ENCODE assay signal across 29 cellular contexts in the genomic region with DNA sequence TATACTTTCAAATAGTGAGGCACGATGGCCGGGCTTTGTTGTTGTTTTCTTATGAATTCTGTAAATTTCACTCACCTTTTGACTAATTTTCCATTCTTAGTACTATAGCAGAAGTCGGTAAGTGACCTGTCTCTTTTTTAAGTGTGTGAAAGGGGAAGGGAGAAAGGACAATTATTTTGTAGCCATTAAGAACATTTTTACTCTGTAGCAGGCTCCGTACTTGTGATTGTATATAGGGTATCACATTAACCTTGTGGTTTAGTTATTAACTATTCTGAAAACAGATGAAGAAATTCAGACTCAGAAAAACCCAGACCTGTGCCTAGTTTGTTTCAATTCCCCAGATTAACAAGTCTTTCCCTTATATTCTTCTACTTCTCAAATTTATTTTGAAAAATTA.
"Had no signal": no experiment of that assay in that cellular context is flagged by ENCODE, and none has a peak within 500 bp of the region (broad histone marks: within the 10 kb centered on the region; RNA-seq: fewer than 3 reads in every experiment).

No MANE protein-coding gene starts in this region.

- H3K9me3 Mint-ChIP-seq: activated B cell treated with CpG ODN at 0.5 μM for 24 hours; activated CD4-positive, alpha-beta T cell treated with anti-CD3 and anti-CD28 coated beads, Interleukin-2, amount 10 ng/mL, durations not matched to agents 24 days and 14 days; activated naive CD4-positive, alpha-beta T cell treated with anti-CD3 and anti-CD28 coated beads, Interleukin-2, amount 10 ng/mL, durations not matched to agents 7 days and 5 days; activated naive CD8-positive, alpha-beta T cell treated with anti-CD3 and anti-CD28 coated beads for 36 hours; activated T-cell treated with anti-CD3 and anti-CD28 coated beads, Interleukin-2, amount 50 U/mL, for 4 hours; activated T-helper 17 cell treated with anti-CD3 and anti-CD28 coated beads, Interleukin-2, amount 50 U/mL, for 72 hours; T-helper 1 cell treated with Interleukin-12 subunit alpha and Interleukin-12 subunit beta and Interleukin-4 antibody, amounts not matched to agents 30 μg/mL and 1 μg/mL, for 36 hours had no signal

- ATAC-seq: activated T-cell treated with anti-CD3 and anti-CD28 coated beads, Interleukin-2, amount 50 U/mL, for 4 hours; activated T-helper 17 cell treated with anti-CD3 and anti-CD28 coated beads, Interleukin-2, amount 50 U/mL, for 72 hours had no signal

- H3K27me3 Mint-ChIP-seq: activated B cell treated with CpG ODN at 0.5 μM for 24 hours; activated naive CD8-positive, alpha-beta T cell treated with anti-CD3 and anti-CD28 coated beads for 36 hours; activated T-helper 17 cell treated with anti-CD3 and anti-CD28 coated beads, Interleukin-2, amount 50 U/mL, for 72 hours had no signal

- H3K4me1 Mint-ChIP-seq: activated T-helper 17 cell treated with anti-CD3 and anti-CD28 coated beads, Interleukin-2, amount 50 U/mL, for 72 hours had no signal

- H3K27ac ChIP-seq: colonic mucosa, Peyer's patch, RWPE1, SJSA1 had no signal

- H3K9me3 ChIP-seq: colonic mucosa, Peyer's patch, SJSA1 had no signal

- H3K36me3 Mint-ChIP-seq: activated naive CD8-positive, alpha-beta T cell treated with anti-CD3 and anti-CD28 coated beads for 36 hours had no signal

- H3K4me3 Mint-ChIP-seq: activated B cell treated with CpG ODN at 0.5 μM for 24 hours; activated CD4-positive, alpha-beta T cell treated with anti-CD3 and anti-CD28 coated beads, Interleukin-2, amount 10 ng/mL, durations not matched to agents 24 days and 14 days; activated naive CD4-positive, alpha-beta T cell treated with anti-CD3 and anti-CD28 coated beads, Interleukin-2, amount 10 ng/mL, durations not matched to agents 7 days and 5 days; activated naive CD8-positive, alpha-beta T cell treated with anti-CD3 and anti-CD28 coated beads for 36 hours; activated T-cell treated with anti-CD3 and anti-CD28 coated beads, Interleukin-2, amount 50 U/mL, for 4 hours; activated T-helper 17 cell treated with anti-CD3 and anti-CD28 coated beads, Interleukin-2, amount 50 U/mL, for 72 hours; T-helper 1 cell treated with Interleukin-12 subunit alpha and Interleukin-12 subunit beta and Interleukin-4 antibody, amounts not matched to agents 30 μg/mL and 1 μg/mL, for 36 hours had no signal

- H3K36me3 ChIP-seq: colonic mucosa, Peyer's patch, SJSA1 had no signal

- H3K4me1 ChIP-seq: colonic mucosa, Peyer's patch, SJSA1 had no signal

- DNase-seq: activated B cell treated with CpG ODN at 0.5 μM for 24 hours; activated CD4-positive, alpha-beta T cell treated with anti-CD3 and anti-CD28 coated beads for 1 hour; activated CD4-positive, alpha-beta T cell treated with anti-CD3 and anti-CD28 coated beads, Interleukin-2, amount 10 ng/mL, durations not matched to agents 24 days and 14 days; activated CD4-positive, alpha-beta T cell treated with anti-CD3 and anti-CD28 coated beads, Interleukin-2, amount 50 U/mL, for 48 hours; activated CD8-positive, alpha-beta memory T cell treated with anti-CD3 and anti-CD28 coated beads for 24 hours; activated gamma-delta T cell; activated naive CD4-positive, alpha-beta T cell treated with anti-CD3 and anti-CD28 coated beads, Interleukin-2, amount 10 ng/mL, durations not matched to agents 7 days and 5 days; activated naive CD8-positive, alpha-beta T cell treated with anti-CD3 and anti-CD28 coated beads for 36 hours; activated T-cell treated with anti-CD3 and anti-CD28 coated beads, Interleukin-2, amount 50 U/mL, for 4 hours; anterior cingulate cortex; colonic mucosa; MM.1S; NCI-H1105; NCI-H1436; NCI-H1694 treated with DMSO at 0.1 percent for 48 hours; NCI-H2029 treated with DMSO at 0.1 percent for 48 hours; NCI-H345; NCI-H510A; NCI-H526 treated with DMSO at 0.1 percent for 48 hours; NCI-H82; NK-92 treated with Interleukin-12 subunit alpha and Interleukin-12 subunit beta, amount 100 ng/mL, for 24 hours; Peyer's patch; SHP77; SW 1271; T-helper 9 cell had no signal

- H3K4me3 ChIP-seq: colonic mucosa, Peyer's patch, SJSA1 had no signal

- H3K27me3 ChIP-seq: colonic mucosa, Peyer's patch, SJSA1 had no signal

- H3K27ac Mint-ChIP-seq: activated B cell treated with CpG ODN at 0.5 μM for 24 hours; activated CD4-positive, alpha-beta T cell treated with anti-CD3 and anti-CD28 coated beads, Interleukin-2, amount 10 ng/mL, durations not matched to agents 24 days and 14 days; activated naive CD4-positive, alpha-beta T cell treated with anti-CD3 and anti-CD28 coated beads, Interleukin-2, amount 10 ng/mL, durations not matched to agents 7 days and 5 days; activated naive CD8-positive, alpha-beta T cell treated with anti-CD3 and anti-CD28 coated beads for 36 hours; activated T-helper 17 cell treated with anti-CD3 and anti-CD28 coated beads, Interleukin-2, amount 50 U/mL, for 72 hours; T-helper 1 cell treated with Interleukin-12 subunit alpha and Interleukin-12 subunit beta and Interleukin-4 antibody, amounts not matched to agents 30 μg/mL and 1 μg/mL, for 36 hours had no signal
